21 cellular contexts compared by ENCODE assay signal in the genomic region with DNA sequence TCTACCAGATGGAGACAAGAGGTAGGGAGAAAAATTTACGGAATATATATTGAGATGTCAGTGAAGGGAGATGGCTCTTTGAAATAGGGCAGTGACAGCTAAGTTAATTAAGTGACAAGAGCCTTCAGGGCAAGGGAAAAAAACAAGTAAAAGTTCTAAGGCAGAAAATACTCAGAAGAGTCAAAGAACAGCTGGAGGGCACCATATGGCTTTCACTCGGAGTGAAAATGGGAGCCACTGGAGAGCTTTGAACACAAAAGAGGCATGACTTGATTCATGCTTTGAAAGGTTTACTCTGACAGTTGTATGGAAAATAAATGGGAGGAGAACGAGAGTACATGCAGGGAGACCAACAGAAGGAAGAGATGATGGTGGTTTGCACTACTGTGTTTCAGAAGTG.
"Had no signal": no experiment of that assay in that cellular context is flagged by ENCODE, and none has a peak within 500 bp of the region (broad histone marks: within the 10 kb centered on the region; RNA-seq: fewer than 3 reads in every experiment).

No MANE protein-coding gene starts in this region.

- H3K27ac Mint-ChIP-seq: activated naive CD4-positive, alpha-beta T cell treated with anti-CD3 and anti-CD28 coated beads, Interleukin-2, amount 50 U/mL, for 72 hours; dendritic cell treated with granulocyte-macrophage colony-stimulating factor and Interleukin-4, amounts not matched to agents 40 ng/mL and 50 ng/mL, for 4 days; immature natural killer cell; mesothelial cell of epicardium; naive thymus-derived CD8-positive, alpha-beta T cell; stimulated activated naive CD8-positive, alpha-beta T cell treated with anti-CD3 and anti-CD28 coated beads, Interleukin-15, Interleukin-2, amounts not matched to agents 100 ng/mL and 50 ng/mL, for 24 hours had no signal

- H3K27me3 Mint-ChIP-seq: brain; dendritic cell treated with granulocyte-macrophage colony-stimulating factor and Interleukin-4, amounts not matched to agents 40 ng/mL and 50 ng/mL, for 4 days; stimulated activated naive CD8-positive, alpha-beta T cell treated with anti-CD3 and anti-CD28 coated beads, Interleukin-15, Interleukin-2, amounts not matched to agents 100 ng/mL and 50 ng/mL, for 24 hours had no signal

- H3K9me3 ChIP-seq: right lobe of liver, thyroid gland had no signal

- H3K36me3 Mint-ChIP-seq: immature natural killer cell; mesothelial cell of epicardium; naive thymus-derived CD8-positive, alpha-beta T cell had no signal

- ATAC-seq: activated naive CD4-positive, alpha-beta T cell treated with anti-CD3 and anti-CD28 coated beads, Interleukin-2, amount 50 U/mL, for 72 hours; foreskin keratinocyte; left lung; naive thymus-derived CD8-positive, alpha-beta T cell; right lobe of liver had no signal

- H3K4me3 Mint-ChIP-seq: dendritic cell treated with granulocyte-macrophage colony-stimulating factor and Interleukin-4, amounts not matched to agents 40 ng/mL and 50 ng/mL, for 4 days; immature natural killer cell; mesothelial cell of epicardium; naive thymus-derived CD8-positive, alpha-beta T cell; stimulated activated naive CD8-positive, alpha-beta T cell treated with anti-CD3 and anti-CD28 coated beads, Interleukin-15, Interleukin-2, amounts not matched to agents 100 ng/mL and 50 ng/mL, for 24 hours had no signal

- DNase-seq: activated CD4-positive, alpha-beta T cell treated with anti-CD3 and anti-CD28 coated beads for 1 hour; activated T-cell treated with anti-CD3 and anti-CD28 coated beads, Interleukin-2, amount 50 U/mL, for 1 hour; aorta; effector CD8-positive, alpha-beta T cell; foreskin keratinocyte; immature natural killer cell; left lung; naive thymus-derived CD8-positive, alpha-beta T cell; right lobe of liver; stimulated activated CD4-positive, alpha-beta T cell treated with anti-CD3 and anti-CD28 coated beads, Interleukin-1b, Interleukin-23, amount 100 ng/mL, for 48 hours; substantia nigra; T-helper 9 cell; thyroid gland had no signal

- H3K9ac ChIP-seq: parathyroid adenoma had no signal

- H3K4me3 ChIP-seq: hepatocyte, left lung, right lobe of liver, skin epidermis, thyroid gland had no signal

- H3K4me1 ChIP-seq: foreskin keratinocyte, left lung, parathyroid adenoma, right lobe of liver, thyroid gland had no signal

- H3K4me2 ChIP-seq: hepatocyte had no signal

- H2AFZ ChIP-seq: hepatocyte, parathyroid adenoma had no signal

- H3K27ac ChIP-seq: foreskin keratinocyte, hepatocyte, left lung, parathyroid adenoma, right lobe of liver, skin epidermis, thyroid gland had no signal

- H3K36me3 ChIP-seq: left lung, right lobe of liver, thyroid gland had no signal

- H3K27me3 ChIP-seq: foreskin keratinocyte, hepatocyte, left lung, right lobe of liver, thyroid gland had no signal

- H3K4me1 Mint-ChIP-seq: immature natural killer cell; mesothelial cell of epicardium; naive thymus-derived CD8-positive, alpha-beta T cell had no signal
